Comparison of ENCODE assay signal across 8 cellular contexts in genomic region chr21:17512245-17513213, GRCh38. TPM values are rescaled to one million over a fixed set of nuclear protein-coding genes. Genes with fewer than 3 reads are reported as not detected.
DNase-seq lines count a peak whose midpoint lies in the region; ATAC-seq and TF ChIP-seq lines count a peak whose summit lies in the region.

Gene CXADR, plus strand, starts transcription at chr21:17513043. Its CDS starts 87 bp downstream, at chr21:17513130.

- ATAC-seq in GM19043 (IDR thresholded peaks at IDR 0.05; ENCODE audit: low read depth, unreplicated experiment) (peak; percentile 85), HG03378 (IDR thresholded peaks at IDR 0.05; ENCODE audit: unreplicated experiment) (peak; percentile 80)

- H3K27me3 ChIP-seq in AG04450 (ENCODE audit: control insufficient read depth, insufficient read depth, low read length), result peaks cover 15% of the 10 kb centered on the region
- H3K27me3 ChIP-seq in mucosa of stomach (ENCODE audit: control insufficient read depth, insufficient read depth, low read length), result no peaks in the 10 kb centered on the region

- no peaks in the 10 kb centered on the region; the same call in 1 of the 2 replicates for H3K9me3 ChIP-seq in AG04450 (ENCODE audit: control insufficient read depth, insufficient read depth, low read length)
- H3K9me3 ChIP-seq in mucosa of stomach (ENCODE audit: control insufficient read depth, low read length), result no peaks in the 10 kb centered on the region

- no peak within 1 kb of the TSS for H3K27ac ChIP-seq in AG04450 (ENCODE audit: low read depth, low read length)
- peak within 1 kb of the TSS; percentile 68 for H3K27ac ChIP-seq in epithelial cell of prostate

- peaks cover 6% of the 10 kb centered on the region for H3K4me1 ChIP-seq in mucosa of stomach (ENCODE audit: control insufficient read depth, insufficient read depth, low read length)

- H3K4me3 ChIP-seq in AG04450 (ENCODE audit: low read depth, low read length) (peak within 1 kb of the TSS; percentile 69), mucosa of stomach (ENCODE audit: low read length) (peak within 1 kb of the TSS; percentile 72)

- no peaks in the 10 kb centered on the region for H3K36me3 ChIP-seq in mucosa of stomach (ENCODE audit: control insufficient read depth, insufficient read depth, low read length)

- DNase-seq in AG04450 (ENCODE audit: low read depth, low spot score), result no peak
- peak; percentile 78 to 96 for DNase-seq in NCI-H526 (lab: John Stamatoyannopoulos, UW)
- peak; percentile 85 for DNase-seq in activated CD8-positive, alpha-beta memory T cell treated with anti-CD3 and anti-CD28 coated beads, Interleukin-2, amount 50 U/mL, for 48 hours
- no peak for DNase-seq in epithelial cell of prostate (ENCODE audit: low read depth, low spot score)
- DNase-seq in stimulated activated CD8-positive, alpha-beta memory T cell treated with anti-CD3 and anti-CD28 coated beads, Interleukin-7, amount 100 ng/mL, for 24 hours (ENCODE audit: low read depth), result peak; percentile 34

- peak; percentile 50 for TF ChIP-seq CTCF in AG04450 (IDR thresholded peaks at IDR 0.05; ENCODE audit: low read depth, low read length)

- POLR2A ChIA-PET in AG04450 (lab: Yijun Ruan, JAX), result no interaction called here

- peak within 1 kb of the TSS; percentile 90 for H3K9ac ChIP-seq in mucosa of stomach (ENCODE audit: low read length)

- CTCF ChIA-PET in AG04450 (lab: Charles Lee), result interaction anchor here (0.6 to 3.1 kb wide), 14 partner anchors 9 to 125 kb away, joined by 3 to 24 read pairs (median 6); no protein-coding TSS in a partner anchor

RNA-seq across cellular contexts. Expression of gene CXADR, which starts in this region (rescaled TPM):
- polyA plus RNA-seq in AG04450 (2011; rRNA removed), result 0.67 and 0.99 TPM in 2 replicates
- polyA minus RNA-seq in AG04450 (2011; rRNA and poly(A)+ RNA removed), result 1.4 TPM in 2 replicates

Comparison
In these comparisons a context has a peak if more than half of its experiments do, and no peak if none do; other contexts are left out.
1. DNase-seq: peak in NCI-H526 (2 of 2), activated CD8-positive, alpha-beta memory T cell treated with anti-CD3 and anti-CD28 coated beads, Interleukin-2, amount 50 U/mL, for 48 hours (single experiment) and stimulated activated CD8-positive, alpha-beta memory T cell treated with anti-CD3 and anti-CD28 coated beads, Interleukin-7, amount 100 ng/mL, for 24 hours (single experiment); none in AG04450 (single experiment) and epithelial cell of prostate (single experiment).